ENCODE assay signal across 33 cellular contexts in the genomic region with DNA sequence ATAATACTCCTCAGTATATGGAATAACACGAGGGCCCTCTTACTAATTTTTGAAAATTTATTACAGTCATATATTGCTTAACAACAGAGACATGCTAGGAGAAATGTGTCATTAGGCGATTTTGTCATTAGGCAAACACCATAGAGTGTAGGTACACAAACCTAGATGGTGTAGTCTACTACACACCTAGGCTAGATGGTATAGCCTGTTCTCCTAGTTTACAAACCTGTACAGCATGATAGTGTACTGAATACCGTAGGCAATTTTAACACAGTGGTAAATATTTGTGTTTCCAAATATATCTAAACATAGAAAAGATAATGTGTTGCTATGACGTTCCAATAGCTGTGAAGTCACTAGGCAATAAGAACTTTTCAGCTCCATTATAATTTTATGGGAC. TPM values are rescaled to one million over a fixed set of nuclear protein-coding genes. Genes with fewer than 3 reads are reported as not detected.
"Had no signal": no experiment of that assay in that cellular context is flagged by ENCODE, and none has a peak within 500 bp of the region (broad histone marks: within the 10 kb centered on the region; RNA-seq: fewer than 3 reads in every experiment).

No MANE protein-coding gene starts in this region.

- H3K36me3 ChIP-seq: adrenal gland, breast epithelium, SJSA1 had no signal

- H3K4me1 ChIP-seq: adrenal gland, body of pancreas, breast epithelium had no signal

- H3K9ac ChIP-seq: KMS-11, SK-N-SH had no signal

- H3K27ac Mint-ChIP-seq: activated CD4-positive, alpha-beta T cell treated with anti-CD3 and anti-CD28 coated beads for 36 hours; activated CD4-positive, alpha-beta T cell treated with anti-CD3 and anti-CD28 coated beads, Interleukin-2, amount 10 ng/mL, durations not matched to agents 7 days and 5 days; activated CD8-positive, alpha-beta T cell treated with anti-CD3 and anti-CD28 coated beads, Interleukin-2, amount 10 ng/mL, durations not matched to agents 7 days and 5 days; activated naive CD4-positive, alpha-beta T cell treated with anti-CD3 and anti-CD28 coated beads for 36 hours; activated naive CD4-positive, alpha-beta T cell treated with anti-CD3 and anti-CD28 coated beads, Interleukin-2, amount 50 U/mL, for 72 hours; activated T-cell treated with anti-CD3 and anti-CD28 coated beads, Interleukin-2, amount 50 U/mL, for 24 hours; T-helper 1 cell treated with Interleukin-12 subunit alpha and Interleukin-12 subunit beta and Interleukin-4 antibody, amounts not matched to agents 30 μg/mL and 1 μg/mL, for 36 hours; T-helper 2 cell treated with Interferon-gamma antibody and Interleukin-4, amounts not matched to agents 5 μg/mL and 100 μg/mL, for 36 hours; WTC11 had no signal

- H3K27me3 ChIP-seq: adrenal gland, body of pancreas, breast epithelium, SJSA1 had no signal

- DNase-seq: activated CD4-positive, alpha-beta T cell treated with anti-CD3 and anti-CD28 coated beads for 36 hours; activated CD4-positive, alpha-beta T cell treated with anti-CD3 and anti-CD28 coated beads, Interleukin-2, amount 10 ng/mL, durations not matched to agents 7 days and 5 days; activated CD4-positive, alpha-beta T cell treated with anti-CD3 and anti-CD28 coated beads, Interleukin-2, amount 50 U/mL, for 48 hours; activated CD8-positive, alpha-beta T cell treated with anti-CD3 and anti-CD28 coated beads, Interleukin-2, amount 10 ng/mL, durations not matched to agents 7 days and 5 days; activated gamma-delta T cell treated with Interleukin-2 at 50 U/mL for 16 hours; activated naive CD4-positive, alpha-beta T cell treated with anti-CD3 and anti-CD28 coated beads for 36 hours; activated T-cell treated with anti-CD3 and anti-CD28 coated beads, Interleukin-2, amount 50 U/mL, for 24 hours; adrenal gland; body of pancreas; central memory CD4-positive, alpha-beta T cell; NCI-H1092 treated with DMSO at 0.1 percent for 48 hours; NCI-H146; NCI-H187; NCI-H2029 treated with DMSO at 0.1 percent for 48 hours; NCI-H2107; NCI-H2171; NCI-H510A; NCI-H526; NCI-H748 treated with DMSO at 0.1 percent for 48 hours; NK-92 treated with Interleukin-12 subunit alpha and Interleukin-12 subunit beta, amount 100 ng/mL, for 24 hours; Right ventricle myocardium superior; SK-N-SH had no signal

- H3K9me3 Mint-ChIP-seq: activated CD4-positive, alpha-beta T cell treated with anti-CD3 and anti-CD28 coated beads, Interleukin-2, amount 10 ng/mL, durations not matched to agents 7 days and 5 days; activated naive CD4-positive, alpha-beta T cell treated with anti-CD3 and anti-CD28 coated beads, Interleukin-2, amount 50 U/mL, for 72 hours; activated T-cell treated with anti-CD3 and anti-CD28 coated beads, Interleukin-2, amount 50 U/mL, for 24 hours; T-helper 1 cell treated with Interleukin-12 subunit alpha and Interleukin-12 subunit beta and Interleukin-4 antibody, amounts not matched to agents 30 μg/mL and 1 μg/mL, for 36 hours; T-helper 2 cell treated with Interferon-gamma antibody and Interleukin-4, amounts not matched to agents 5 μg/mL and 100 μg/mL, for 36 hours had no signal

- H3K4me1 Mint-ChIP-seq: activated CD4-positive, alpha-beta T cell treated with anti-CD3 and anti-CD28 coated beads for 36 hours; activated CD4-positive, alpha-beta T cell treated with anti-CD3 and anti-CD28 coated beads, Interleukin-2, amount 10 ng/mL, durations not matched to agents 7 days and 5 days had no signal

- H3K4me3 Mint-ChIP-seq: activated CD4-positive, alpha-beta T cell treated with anti-CD3 and anti-CD28 coated beads for 36 hours; activated CD4-positive, alpha-beta T cell treated with anti-CD3 and anti-CD28 coated beads, Interleukin-2, amount 10 ng/mL, durations not matched to agents 7 days and 5 days; activated CD8-positive, alpha-beta T cell treated with anti-CD3 and anti-CD28 coated beads, Interleukin-2, amount 10 ng/mL, durations not matched to agents 7 days and 5 days; activated naive CD4-positive, alpha-beta T cell treated with anti-CD3 and anti-CD28 coated beads for 36 hours; activated T-cell treated with anti-CD3 and anti-CD28 coated beads, Interleukin-2, amount 50 U/mL, for 24 hours; T-helper 1 cell treated with Interleukin-12 subunit alpha and Interleukin-12 subunit beta and Interleukin-4 antibody, amounts not matched to agents 30 μg/mL and 1 μg/mL, for 36 hours; T-helper 2 cell treated with Interferon-gamma antibody and Interleukin-4, amounts not matched to agents 5 μg/mL and 100 μg/mL, for 36 hours; WTC11 had no signal

- H3K36me3 Mint-ChIP-seq: activated naive CD4-positive, alpha-beta T cell treated with anti-CD3 and anti-CD28 coated beads, Interleukin-2, amount 50 U/mL, for 72 hours; WTC11 had no signal

- ATAC-seq: activated CD4-positive, alpha-beta T cell treated with anti-CD3 and anti-CD28 coated beads for 36 hours; activated CD4-positive, CD25-positive, alpha-beta regulatory T cell treated with anti-CD3 and anti-CD28 coated beads, Interleukin-2, amount 50 U/mL, for 24 hours; activated CD8-positive, alpha-beta T cell treated with anti-CD3 and anti-CD28 coated beads, Interleukin-2, amount 10 ng/mL, durations not matched to agents 7 days and 5 days; activated naive CD4-positive, alpha-beta T cell treated with anti-CD3 and anti-CD28 coated beads, Interleukin-2, amount 50 U/mL, for 72 hours; body of pancreas; WTC11 had no signal

- H3K27ac ChIP-seq: adrenal gland, body of pancreas, breast epithelium, KMS-11, SJSA1 had no signal

- H3K4me3 ChIP-seq: adrenal gland, body of pancreas, breast epithelium, SJSA1 had no signal

- H3K4me2 ChIP-seq: KMS-11, SK-N-SH had no signal

RNA-seq across cellular contexts. Expression of a gene that starts 12.8 kb away (rescaled TPM):
- total RNA-seq: activated CD4-positive, alpha-beta T cell treated with anti-CD3 and anti-CD28 coated beads for 36 hours; activated CD4-positive, alpha-beta T cell treated with anti-CD3 and anti-CD28 coated beads, Interleukin-2, amount 10 ng/mL, durations not matched to agents 7 days and 5 days; activated CD8-positive, alpha-beta T cell treated with anti-CD3 and anti-CD28 coated beads, Interleukin-2, amount 10 ng/mL, durations not matched to agents 7 days and 5 days; activated naive CD4-positive, alpha-beta T cell treated with anti-CD3 and anti-CD28 coated beads for 36 hours; activated naive CD4-positive, alpha-beta T cell treated with anti-CD3 and anti-CD28 coated beads, Interleukin-2, amount 50 U/mL, for 72 hours; adrenal gland; astrocyte; body of pancreas; LHCN-M2; M059J; Right ventricle myocardium superior; SJSA1; WTC11 had no signal
- polyA plus RNA-seq: adrenal gland had no signal

RNA-seq across cellular contexts. Expression of a gene that starts 32.4 kb away (rescaled TPM):
- total RNA-seq: activated CD4-positive, alpha-beta T cell treated with anti-CD3 and anti-CD28 coated beads for 36 hours; activated CD4-positive, alpha-beta T cell treated with anti-CD3 and anti-CD28 coated beads, Interleukin-2, amount 10 ng/mL, durations not matched to agents 7 days and 5 days; activated CD8-positive, alpha-beta T cell treated with anti-CD3 and anti-CD28 coated beads, Interleukin-2, amount 10 ng/mL, durations not matched to agents 7 days and 5 days; activated naive CD4-positive, alpha-beta T cell treated with anti-CD3 and anti-CD28 coated beads for 36 hours; activated naive CD4-positive, alpha-beta T cell treated with anti-CD3 and anti-CD28 coated beads, Interleukin-2, amount 50 U/mL, for 72 hours; adrenal gland; astrocyte; body of pancreas; breast epithelium; LHCN-M2; M059J; Right ventricle myocardium superior; WTC11 had no signal
- polyA plus RNA-seq: adrenal gland had no signal

RNA-seq across cellular contexts. Expression of a gene that starts 32.7 kb away (rescaled TPM):
- total RNA-seq: activated CD4-positive, alpha-beta T cell treated with anti-CD3 and anti-CD28 coated beads for 36 hours; activated CD4-positive, alpha-beta T cell treated with anti-CD3 and anti-CD28 coated beads, Interleukin-2, amount 10 ng/mL, durations not matched to agents 7 days and 5 days; activated CD8-positive, alpha-beta T cell treated with anti-CD3 and anti-CD28 coated beads, Interleukin-2, amount 10 ng/mL, durations not matched to agents 7 days and 5 days; activated naive CD4-positive, alpha-beta T cell treated with anti-CD3 and anti-CD28 coated beads for 36 hours; activated naive CD4-positive, alpha-beta T cell treated with anti-CD3 and anti-CD28 coated beads, Interleukin-2, amount 50 U/mL, for 72 hours; adrenal gland; astrocyte; body of pancreas; breast epithelium; LHCN-M2; M059J; Right ventricle myocardium superior; SJSA1; WTC11 had no signal
- polyA plus RNA-seq: SK-N-SH had no signal
